ENCODE assay signal across 8 cellular contexts in genomic region chr1:15919316-15919715, GRCh38. TPM values are rescaled to one million over a fixed set of nuclear protein-coding genes. Genes with fewer than 3 reads are reported as not detected.
DNase-seq lines count a peak whose midpoint lies in the region; ATAC-seq and TF ChIP-seq lines count a peak whose summit lies in the region.

No MANE protein-coding gene starts in this region.

- H3K27ac ChIP-seq in CD4-positive, alpha-beta memory T cell (ENCODE audit: low read depth, low read length), result no peak overlapping the region
- H3K27ac ChIP-seq in epithelial cell of prostate, result peak overlapping the region; percentile 74
- no peak overlapping the region for H3K27ac ChIP-seq in right cardiac atrium (ENCODE audit: low read length)

- POLR2A ChIA-PET in CD4-positive, alpha-beta memory T cell (lab: Charles Lee; ENCODE audit: partially characterized antibody), result interaction anchor here (0.9 to 1.4 kb wide), 2 partner anchors 56 to 85 kb away, joined by 3 read pairs; partner anchors contain the start of gene ZBTB17

- peak overlapping the region; percentile 23 to 84 (median 58) for H3K27ac Mint-ChIP-seq in CD4-positive, alpha-beta memory T cell

- WGBS in right cardiac atrium, result 86% methylated on average over 7 of the region's 7 CpGs

- TF ChIP-seq CTCF in HFF-Myc (IDR thresholded peaks at IDR 0.05; ENCODE audit: low read depth, low read length, missing control alignments), result no peak

- DNase-seq in CD4-positive, alpha-beta memory T cell, result peak in 4 of 5 donors; percentile 17 to 79 (median 26)
- DNase-seq in HFF-Myc (ENCODE audit: extremely low read depth, low read depth) (peak; percentile 38), T-helper 2 cell (peak in 3 of 5 experiments; percentile 25 to 91 (median 50)), epithelial cell of prostate (ENCODE audit: low read depth, low spot score) (peak; percentile 57), NCI-H2171 (lab: John Stamatoyannopoulos, UW) (no peak), retina (no peak), right cardiac atrium (no peak)
- peak; percentile 20 for DNase-seq in stimulated activated CD8-positive, alpha-beta memory T cell treated with anti-CD3 and anti-CD28 coated beads, Interleukin-7, amount 100 ng/mL, for 24 hours (ENCODE audit: low read depth)

- peaks cover 31% of the 10 kb centered on the region for H3K36me3 ChIP-seq in CD4-positive, alpha-beta memory T cell (ENCODE audit: insufficient read depth, low read length)

- H3K9me3 ChIP-seq in CD4-positive, alpha-beta memory T cell (ENCODE audit: control insufficient read depth in 1 of 2, low read length in 2 of 2), result no peaks in the 10 kb centered on the region
- no peaks in the 10 kb centered on the region for H3K9me3 ChIP-seq in right cardiac atrium (ENCODE audit: control insufficient read depth, low read length)

- no peaks in the 10 kb centered on the region for H3K9me3 Mint-ChIP-seq in CD4-positive, alpha-beta memory T cell

- CTCF ChIA-PET in CD4-positive, alpha-beta memory T cell (lab: Charles Lee; ENCODE audit: partially characterized antibody), result no interaction called here

- H3K36me3 Mint-ChIP-seq in CD4-positive, alpha-beta memory T cell, result peaks cover 46 to 68% of the 10 kb centered on the region in 2 donors

- peaks cover 16 to 45% (median 33%) of the 10 kb centered on the region in 4 donors for H3K4me1 Mint-ChIP-seq in CD4-positive, alpha-beta memory T cell

- H3K27me3 Mint-ChIP-seq in CD4-positive, alpha-beta memory T cell, result no peaks in the 10 kb centered on the region

- H3K4me3 Mint-ChIP-seq in CD4-positive, alpha-beta memory T cell, result peak overlapping the region in 7 of 8 donors; percentile 0 to 52 (median 12)

- no peaks in the 10 kb centered on the region for H3K27me3 ChIP-seq in CD4-positive, alpha-beta memory T cell (ENCODE audit: insufficient read depth, low read length)
- H3K27me3 ChIP-seq in right cardiac atrium (ENCODE audit: control insufficient read depth, insufficient read depth), result no peaks in the 10 kb centered on the region

- no peak overlapping the region for H3K4me3 ChIP-seq in CD4-positive, alpha-beta memory T cell (ENCODE audit: low read length in 2 of 2)
- H3K4me3 ChIP-seq in HFF-Myc (replicated peaks; ENCODE audit: low read depth, low read length), result no peak overlapping the region
- no peak overlapping the region for H3K4me3 ChIP-seq in right cardiac atrium (ENCODE audit: low read length)

- peaks cover 29% of the 10 kb centered on the region for H3K4me1 ChIP-seq in CD4-positive, alpha-beta memory T cell (ENCODE audit: insufficient read depth, low read length)
- H3K4me1 ChIP-seq in right cardiac atrium (ENCODE audit: control insufficient read depth, insufficient read depth, low read length), result no peaks in the 10 kb centered on the region

- intact Hi-C loops in CD4-positive, alpha-beta memory T cell (cut with micrococcal nuclease), result loop anchor here (5.0 kb wide), 1 partner anchor 102 kb away; no protein-coding TSS in a partner anchor
- intact Hi-C loops in right cardiac atrium (cut with DNase I), result no loop called here

- no peak for ATAC-seq in right cardiac atrium

RNA-seq across cellular contexts. Expression of gene ZBTB17, which starts 56.6 kb away (rescaled TPM):
- total RNA-seq in CD4-positive, alpha-beta memory T cell, result 10 to 100 TPM; 52.6 to 61.0 TPM
- polyA plus RNA-seq in CD4-positive, alpha-beta memory T cell, result 10 to 100 TPM in 1 of 2 donors, 1 to 10 TPM in 1; 5.2 to 24.3 TPM
- 10 to 100 TPM; 22.8 to 27.0 (median 24.0) TPM for total RNA-seq in right cardiac atrium
- 22.1 TPM for polyA plus RNA-seq in right cardiac atrium

Comparison
In these comparisons a context has a peak if more than half of its experiments do, and no peak if none do; other contexts are left out.
1. DNase-seq: peak in CD4-positive, alpha-beta memory T cell (4 of 5), HFF-Myc (single experiment), T-helper 2 cell (3 of 5), epithelial cell of prostate (single experiment) and stimulated activated CD8-positive, alpha-beta memory T cell treated with anti-CD3 and anti-CD28 coated beads, Interleukin-7, amount 100 ng/mL, for 24 hours (single experiment); none in NCI-H2171 (single experiment), retina (single experiment) and right cardiac atrium (0 of 3).